In the genomic region with DNA sequence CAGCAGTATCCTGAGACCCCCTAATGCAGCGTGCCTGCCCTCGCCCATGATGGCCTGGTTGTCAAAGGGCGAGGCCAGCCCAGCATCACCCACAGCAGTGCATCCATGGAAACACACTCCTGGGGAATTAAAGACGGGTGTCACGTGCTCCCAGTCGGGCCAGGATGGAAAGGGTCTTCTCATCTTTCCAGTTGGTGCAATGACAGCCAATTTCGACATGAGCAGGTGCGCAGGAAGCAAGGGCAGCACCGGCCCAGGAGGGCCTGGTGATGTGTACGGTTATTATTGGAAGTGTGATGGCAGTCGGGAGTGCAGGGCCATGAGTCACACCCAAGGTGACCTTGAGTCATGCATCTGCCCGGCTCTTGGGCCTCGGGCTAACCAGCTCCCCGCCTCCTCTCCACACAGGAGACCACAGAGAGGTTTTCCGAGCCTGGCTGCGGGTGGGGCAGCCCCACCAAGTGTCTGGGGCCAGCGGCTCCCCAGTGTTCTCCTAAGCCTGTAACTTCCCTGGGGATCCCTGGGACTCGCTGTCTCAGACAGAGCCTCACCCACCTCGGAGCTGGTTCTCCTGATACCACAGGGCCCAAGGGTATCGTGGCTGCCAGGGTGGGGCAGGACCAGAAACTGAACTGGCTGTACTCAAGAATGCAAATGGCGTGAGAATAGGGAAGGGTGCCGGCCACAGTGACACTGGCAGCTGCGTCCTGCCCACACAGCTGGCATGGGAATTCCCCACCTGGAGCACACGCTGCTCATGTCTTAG, we compare ENCODE assay signal across 8 cellular contexts.
DNase-seq lines count a peak whose midpoint lies in the region; ATAC-seq and TF ChIP-seq lines count a peak whose summit lies in the region.

No MANE protein-coding gene starts in this region.

- no peak overlapping the region for H3K27ac Mint-ChIP-seq in activated CD4-positive, alpha-beta memory T cell treated with anti-CD3 and anti-CD28 coated beads for 36 hours
- H3K27ac Mint-ChIP-seq in activated CD4-positive, alpha-beta T cell treated with anti-CD3 and anti-CD28 coated beads, Interleukin-2, amount 10 ng/mL, durations not matched to agents 7 days and 5 days: no peak overlapping the region

- TF ChIP-seq CTCF in right atrium auricular region (IDR thresholded peaks at IDR 0.05): no peak
- no peak for TF ChIP-seq CTCF in mucosa of descending colon (IDR thresholded peaks at IDR 0.05)

- CTCF ChIA-PET in activated CD4-positive, alpha-beta memory T cell treated with anti-CD3 and anti-CD28 coated beads for 36 hours (lab: Charles Lee): no interaction called here
- CTCF ChIA-PET in activated CD4-positive, alpha-beta T cell treated with anti-CD3 and anti-CD28 coated beads, Interleukin-2, amount 10 ng/mL, durations not matched to agents 7 days and 5 days (lab: Charles Lee): no interaction called here

- peaks cover 2% of the 10 kb centered on the region for H3K27me3 Mint-ChIP-seq in activated CD4-positive, alpha-beta memory T cell treated with anti-CD3 and anti-CD28 coated beads for 36 hours
- H3K27me3 Mint-ChIP-seq in activated CD4-positive, alpha-beta T cell treated with anti-CD3 and anti-CD28 coated beads, Interleukin-2, amount 10 ng/mL, durations not matched to agents 7 days and 5 days: peaks cover 2% of the 10 kb centered on the region

- no peaks in the 10 kb centered on the region for H3K9me3 Mint-ChIP-seq in activated CD4-positive, alpha-beta memory T cell treated with anti-CD3 and anti-CD28 coated beads for 36 hours
- H3K9me3 Mint-ChIP-seq in activated CD4-positive, alpha-beta T cell treated with anti-CD3 and anti-CD28 coated beads, Interleukin-2, amount 10 ng/mL, durations not matched to agents 7 days and 5 days: no peaks in the 10 kb centered on the region

- H3K4me3 ChIP-seq in right atrium auricular region: no peak overlapping the region
- H3K4me3 ChIP-seq in mucosa of descending colon: no peak overlapping the region

- H3K27me3 ChIP-seq in right atrium auricular region: no peaks in the 10 kb centered on the region

- no peak overlapping the region for H3K27ac ChIP-seq in right atrium auricular region

- DNase-seq in Right ventricle myocardium inferior (ENCODE audit: missing footprints) (peak; percentile 40), right atrium auricular region (ENCODE audit: low spot score) (no peak), HT1080 (ENCODE audit: low read depth) (peak; percentile 92), mucosa of descending colon (peak in 2 of 3 donors; percentile 48 to 62), NOMO-1 (lab: John Stamatoyannopoulos, UW; ENCODE audit: unreplicated experiment in 2 of 2) (no peak), HT-29 (ENCODE audit: low spot score) (no peak)
- DNase-seq in activated CD4-positive, alpha-beta memory T cell treated with anti-CD3 and anti-CD28 coated beads for 36 hours: peak; percentile 51
- DNase-seq in activated CD4-positive, alpha-beta T cell treated with anti-CD3 and anti-CD28 coated beads, Interleukin-2, amount 10 ng/mL, durations not matched to agents 7 days and 5 days: no peak

- POLR2A ChIA-PET in activated CD4-positive, alpha-beta memory T cell treated with anti-CD3 and anti-CD28 coated beads for 36 hours (lab: Charles Lee): no interaction called here
- POLR2A ChIA-PET in activated CD4-positive, alpha-beta T cell treated with anti-CD3 and anti-CD28 coated beads, Interleukin-2, amount 10 ng/mL, durations not matched to agents 7 days and 5 days (lab: Charles Lee): no interaction called here

- H3K9me3 ChIP-seq in right atrium auricular region (no peaks in the 10 kb centered on the region), mucosa of descending colon (no peaks in the 10 kb centered on the region)

- intact Hi-C loops in Right ventricle myocardium inferior (cut with DNase I): no loop called here
- intact Hi-C loops in activated CD4-positive, alpha-beta memory T cell treated with anti-CD3 and anti-CD28 coated beads for 36 hours (cut with micrococcal nuclease): no loop called here
- intact Hi-C loops in mucosa of descending colon (cut with DNase I, micrococcal nuclease): no loop called here

- peak; percentile 49 for ATAC-seq in Right ventricle myocardium inferior
- ATAC-seq in mucosa of descending colon: peak; percentile 17

- H3K4me1 ChIP-seq in right atrium auricular region (no peaks in the 10 kb centered on the region), mucosa of descending colon (ENCODE audit: low read depth) (peaks cover 15% of the 10 kb centered on the region)

- H3K4me1 Mint-ChIP-seq in activated CD4-positive, alpha-beta memory T cell treated with anti-CD3 and anti-CD28 coated beads for 36 hours (ENCODE audit: low read depth): peaks cover 3% of the 10 kb centered on the region
- H3K4me1 Mint-ChIP-seq in activated CD4-positive, alpha-beta T cell treated with anti-CD3 and anti-CD28 coated beads, Interleukin-2, amount 10 ng/mL, durations not matched to agents 7 days and 5 days: peaks cover 8% of the 10 kb centered on the region

- no peaks in the 10 kb centered on the region for H3K36me3 ChIP-seq in right atrium auricular region
- H3K36me3 ChIP-seq in mucosa of descending colon (ENCODE audit: low read depth): no peaks in the 10 kb centered on the region

- H3K4me3 Mint-ChIP-seq in activated CD4-positive, alpha-beta memory T cell treated with anti-CD3 and anti-CD28 coated beads for 36 hours: no peak overlapping the region
- H3K4me3 Mint-ChIP-seq in activated CD4-positive, alpha-beta T cell treated with anti-CD3 and anti-CD28 coated beads, Interleukin-2, amount 10 ng/mL, durations not matched to agents 7 days and 5 days: no peak overlapping the region

- H3K36me3 Mint-ChIP-seq in activated CD4-positive, alpha-beta memory T cell treated with anti-CD3 and anti-CD28 coated beads for 36 hours: no peaks in the 10 kb centered on the region
- H3K36me3 Mint-ChIP-seq in activated CD4-positive, alpha-beta T cell treated with anti-CD3 and anti-CD28 coated beads, Interleukin-2, amount 10 ng/mL, durations not matched to agents 7 days and 5 days (ENCODE audit: low read depth): no peaks in the 10 kb centered on the region

Comparison
In these comparisons a context has a peak if more than half of its experiments do, and no peak if none do; other contexts are left out.
1. DNase-seq: peak in Right ventricle myocardium inferior (single experiment), HT1080 (single experiment), activated CD4-positive, alpha-beta memory T cell treated with anti-CD3 and anti-CD28 coated beads for 36 hours (single experiment) and mucosa of descending colon (2 of 3); none in right atrium auricular region (single experiment), NOMO-1 (0 of 2), HT-29 (single experiment) and activated CD4-positive, alpha-beta T cell treated with anti-CD3 and anti-CD28 coated beads, Interleukin-2, amount 10 ng/mL, durations not matched to agents 7 days and 5 days (single experiment).